ENCODE assay signal across 7 cellular contexts in the genomic region with DNA sequence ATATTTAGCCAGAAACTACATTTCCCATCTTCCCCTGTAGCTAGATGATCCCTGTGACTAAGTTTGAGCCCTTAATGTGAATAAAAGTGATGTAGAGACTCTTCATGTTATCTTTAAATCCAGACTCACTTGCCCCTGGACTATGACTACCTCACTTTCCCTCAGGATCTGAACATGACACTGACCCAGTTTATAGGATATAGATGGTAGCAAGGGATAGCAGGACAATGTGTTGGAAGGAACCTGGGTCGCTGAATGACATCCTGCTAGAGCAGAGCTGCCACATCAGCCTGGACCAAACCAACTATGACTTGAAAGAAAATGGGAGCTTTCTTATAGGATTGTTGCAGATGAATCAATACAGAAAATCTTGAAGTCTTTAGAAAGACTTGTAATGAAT.
"Had no signal": no experiment of that assay in that cellular context is flagged by ENCODE, and none has a peak within 500 bp of the region (broad histone marks: within the 10 kb centered on the region; RNA-seq: fewer than 3 reads in every experiment).

No MANE protein-coding gene starts in this region.

- H2AFZ ChIP-seq: GM23338 had no signal

- H3K4me3 ChIP-seq: GM23338 had no signal

- H3K4me2 ChIP-seq: GM23338 had no signal

- FAIRE-seq: H1, H54, HTR-8/SVneo had no signal

- DNase-seq: H9, HCEC 1CT, IMR-90 had no signal

- ATAC-seq: GM23338 had no signal
